Comparison of ENCODE assay signal across 1 cellular context in genomic region chr12:132596016-132596415, GRCh38.
TF ChIP-seq lines count a peak whose summit lies in the region.

No MANE protein-coding gene starts in this region.

TF ChIP-seq in K562, 482 proteins besides CTCF, POLR2A, EP300 and RAD21:
- TF ChIP-seq MTA3 (IDR thresholded peaks at IDR 0.05; ENCODE audit: borderline replicate concordance), result no peak
- no peak for TF ChIP-seq L3MBTL2 (IDR thresholded peaks at IDR 0.05)
- TF ChIP-seq ZNF12 (CRISPR knock-in tag; IDR thresholded peaks at IDR 0.05), result peak; percentile 85; the same call in 1 of the 2 replicates
- no peak for TF ChIP-seq XRCC3 (IDR thresholded peaks at IDR 0.05)
- no peak for TF ChIP-seq SETDB1 (IDR thresholded peaks at IDR 0.05; ENCODE audit: low read length)
TF ChIP-seq in K562: peak in this region for 1.
